ENCODE assay signal across 18 cellular contexts in genomic region chr4:41192136-41192535, GRCh38.
"Had no signal": no experiment of that assay in that cellular context is flagged by ENCODE, and none has a peak within 500 bp of the region (broad histone marks: within the 10 kb centered on the region; RNA-seq: fewer than 3 reads in every experiment).

No MANE protein-coding gene starts in this region.

- H3K9ac ChIP-seq: parathyroid adenoma had no signal

- H3K36me3 ChIP-seq: ascending aorta, heart right ventricle, left ventricle myocardium inferior, sigmoid colon, spleen, thoracic aorta had no signal

- H3K4me3 ChIP-seq: ascending aorta, dorsolateral prefrontal cortex, heart right ventricle, left ventricle myocardium inferior, sigmoid colon, spleen, thoracic aorta had no signal

- H3K4me1 ChIP-seq: parathyroid adenoma had no signal

- H3K27ac ChIP-seq: ascending aorta, epithelial cell of prostate, heart right ventricle, left ventricle myocardium inferior, parathyroid adenoma, sigmoid colon, spleen, thoracic aorta had no signal

- DNase-seq: activated CD4-positive, alpha-beta T cell treated with anti-CD3 and anti-CD28 coated beads, Interleukin-2, amount 10 ng/mL, durations not matched to agents 7 days and 5 days; activated CD8-positive, alpha-beta T cell treated with anti-CD3 and anti-CD28 coated beads, Interleukin-2, amount 10 ng/mL, durations not matched to agents 7 days and 5 days; activated naive CD4-positive, alpha-beta T cell treated with anti-CD3 and anti-CD28 coated beads, Interleukin-2, amount 50 U/mL, for 16 hours; activated T-cell treated with anti-CD3 and anti-CD28 coated beads, Interleukin-2, amount 50 U/mL, for 24 hours; dorsolateral prefrontal cortex; heart right ventricle; left ventricle myocardium inferior; mammary epithelial cell; midbrain; sigmoid colon; spleen; stimulated activated CD4-positive, alpha-beta T cell treated with anti-CD3 and anti-CD28 coated beads, Interleukin-4, amount 100 ng/mL, for 4 hours; T-helper 9 cell had no signal

- H3K27me3 ChIP-seq: ascending aorta, dorsolateral prefrontal cortex, heart right ventricle, sigmoid colon, spleen had no signal

- H2AFZ ChIP-seq: parathyroid adenoma had no signal

- ATAC-seq: activated CD8-positive, alpha-beta T cell treated with anti-CD3 and anti-CD28 coated beads, Interleukin-2, amount 10 ng/mL, durations not matched to agents 7 days and 5 days; heart right ventricle; stimulated activated memory B cell treated with anti-CD40 and anti-IgM and Interleukin-4, amounts not matched to agents 10 μg/mL and 1 μg/mL and 100 μg/mL, for 72 hours had no signal

- H3K9me3 ChIP-seq: ascending aorta, heart right ventricle, left ventricle myocardium inferior, sigmoid colon, spleen, thoracic aorta had no signal
